ENCODE assay signal across 18 cellular contexts in the genomic region with DNA sequence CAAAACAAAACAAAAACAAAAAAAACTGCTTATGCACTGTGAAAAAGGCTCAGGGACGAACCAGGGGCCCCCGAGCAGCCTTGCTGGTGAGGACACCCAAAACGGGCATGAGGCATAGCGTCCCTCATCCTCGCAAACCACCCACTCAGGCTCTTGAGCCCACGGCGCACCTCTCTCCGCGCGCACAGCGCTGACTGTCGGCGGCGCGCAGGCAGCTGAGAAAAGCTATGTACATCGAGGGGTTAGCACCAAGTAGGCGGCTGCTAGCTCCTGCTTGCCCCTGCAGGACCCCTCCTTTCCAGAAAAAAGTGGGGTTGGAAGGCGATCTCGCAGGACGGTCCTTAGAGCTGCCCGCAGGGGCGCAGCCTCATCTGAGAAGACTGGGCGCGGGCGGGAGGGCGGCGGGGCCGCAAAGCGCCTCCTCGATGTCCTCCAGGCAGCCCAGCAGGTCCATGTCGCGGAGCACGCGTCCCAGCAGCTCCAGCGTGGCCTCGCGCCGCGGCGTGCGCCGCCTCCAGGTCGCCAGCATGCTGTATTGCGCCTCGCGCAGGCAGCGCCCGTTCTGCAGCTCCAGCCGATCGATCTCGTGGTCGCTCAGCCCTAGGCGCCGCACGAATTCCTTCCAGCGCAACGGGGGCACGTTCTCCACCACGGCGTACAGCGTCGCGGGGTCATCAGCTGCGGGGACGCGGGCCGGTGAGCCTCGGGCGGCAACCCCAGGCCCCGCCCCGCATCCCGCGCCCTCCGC. TPM values are rescaled to one million over a fixed set of nuclear protein-coding genes. Genes with fewer than 3 reads are reported as not detected.
A peak's percentile ranks its signal among the peaks of the same experiment; 100 is the strongest.
DNase-seq lines count a peak whose midpoint lies in the region; ATAC-seq and TF ChIP-seq lines count a peak whose summit lies in the region.
"Had no signal": no experiment of that assay in that cellular context is flagged by ENCODE, and none has a peak within 500 bp of the region (broad histone marks: within the 10 kb centered on the region; RNA-seq: fewer than 3 reads in every experiment).

No MANE protein-coding gene starts in this region.

- H4K20me1 ChIP-seq in GM23338 (replicated peaks; ENCODE audit: insufficient read depth): no peaks in the 10 kb centered on the region
- H4K20me1 ChIP-seq in MM.1S (ENCODE audit: insufficient read depth, low read length): no peaks in the 10 kb centered on the region

- no peak for TF ChIP-seq POLR2A in sigmoid colon (IDR thresholded peaks at IDR 0.05)

- DNase-seq in GM23338 (ENCODE audit: low spot score): peak; percentile 86
- DNase-seq in astrocyte of the hippocampus (ENCODE audit: low read depth, low spot score): peak; percentile 8
- no peak for DNase-seq in sigmoid colon
- no peak for DNase-seq in HEK293T (ENCODE audit: extremely low spot score)
- DNase-seq in activated gamma-delta T cell treated with Interleukin-2 at 50 U/mL for 16 hours: no peak
- DNase-seq in MM.1S: no peak
- DNase-seq: activated CD4-positive, alpha-beta T cell treated with anti-CD3 and anti-CD28 coated beads for 4 hours; activated T-cell treated with anti-CD3 and anti-CD28 coated beads, Interleukin-2, amount 50 U/mL, for 1 hour; CD4-positive, CD25-positive, alpha-beta regulatory T cell; islet precursor cell; NCI-H446 treated with DMSO at 0.1 percent for 48 hours; SIG-M5; T-helper 9 cell; thyroid gland had no signal

- H3K4me1 Mint-ChIP-seq in GM23338: peaks cover 55% of the 10 kb centered on the region

- intact Hi-C loops in sigmoid colon (cut with DNase I): loop anchor here (1.0 kb wide), 1 partner anchor 208 kb away; no protein-coding TSS in a partner anchor

- 91 to 93% methylated on average over 74 of the region's 74 CpGs for WGBS in sigmoid colon, 2 donors

- peak overlapping the region; percentile 39; the same call in 1 of the 2 replicates for H3K27ac ChIP-seq in GM23338 (ENCODE audit: low read depth)
- peak overlapping the region; percentile 93 to 98 (median 97) for H3K27ac ChIP-seq in sigmoid colon
- no peak overlapping the region for H3K27ac ChIP-seq in MM.1S (ENCODE audit: low read length)
- H3K27ac ChIP-seq: pancreas had no signal

- TF ChIP-seq CTCF in GM23338 (conservative IDR thresholded peaks at IDR 0.05; ENCODE audit: low read depth in 2 of 2): peak; percentile 18 to 48; a peak in 3 of 4 replicates
- no peak for TF ChIP-seq CTCF in sigmoid colon (IDR thresholded peaks at IDR 0.05)
- TF ChIP-seq CTCF in MM.1S (IDR thresholded peaks at IDR 0.05; ENCODE audit: low read length): no peak

- no peaks in the 10 kb centered on the region for H3K9me3 Mint-ChIP-seq in GM23338
- H3K9me3 Mint-ChIP-seq: CD4-positive, CD25-positive, alpha-beta regulatory T cell had no signal

- peaks cover 18% of the 10 kb centered on the region for H3K27me3 Mint-ChIP-seq in GM23338 (ENCODE audit: insufficient read depth, low read depth, poor library complexity)
- H3K27me3 Mint-ChIP-seq: CD4-positive, CD25-positive, alpha-beta regulatory T cell had no signal

- peaks cover 22% of the 10 kb centered on the region for H3F3A ChIP-seq in GM23338 (replicated peaks; ENCODE audit: low read depth)
- H3F3A ChIP-seq in MM.1S (ENCODE audit: insufficient read depth, low read length): no peaks in the 10 kb centered on the region; the same call in 1 of the 2 replicates

- peaks cover 61% of the 10 kb centered on the region for H3K36me3 Mint-ChIP-seq in GM23338 (ENCODE audit: low read depth)

- H2AFZ ChIP-seq in GM23338 (no peak overlapping the region), MM.1S (ENCODE audit: low read length) (no peak overlapping the region)

- H3K9me3 ChIP-seq in sigmoid colon: no peaks in the 10 kb centered on the region
- H3K9me3 ChIP-seq in MM.1S (replicated peaks; ENCODE audit: insufficient read depth, low read length): no peaks in the 10 kb centered on the region
- H3K9me3 ChIP-seq: adrenal gland, pancreas, thyroid gland had no signal

- H3K4me3 ChIP-seq in GM23338 (peak overlapping the region; percentile 57), sigmoid colon (no peak overlapping the region), MM.1S (ENCODE audit: low read length) (no peak overlapping the region)
- H3K4me3 ChIP-seq: adrenal gland, pancreas, thyroid gland had no signal

- peak; percentile 65 for ATAC-seq in GM23338
- ATAC-seq: HCT116, pancreas had no signal

- no peaks in the 10 kb centered on the region for H3K9me2 ChIP-seq in GM23338 (ENCODE audit: insufficient read depth)
- H3K9me2 ChIP-seq in MM.1S (replicated peaks; ENCODE audit: insufficient read depth, low read length): no peaks in the 10 kb centered on the region

- H3K4me1 ChIP-seq in GM23338 (ENCODE audit: insufficient read depth) (peaks cover 44% of the 10 kb centered on the region), sigmoid colon (peaks cover 0 to 81% (median 63%) of the 10 kb centered on the region in 4 donors), MM.1S (ENCODE audit: low read length) (peaks cover 21% of the 10 kb centered on the region; the same call in 1 of the 2 replicates)

- no peak overlapping the region; the same call in 2 of the 3 replicates for H3K4me3 Mint-ChIP-seq in GM23338
- H3K4me3 Mint-ChIP-seq: CD4-positive, CD25-positive, alpha-beta regulatory T cell had no signal

- H3K36me3 ChIP-seq in GM23338 (ENCODE audit: insufficient read depth) (peaks cover 14% of the 10 kb centered on the region; the same call in 1 of the 2 replicates), sigmoid colon (peaks cover 54 to 66% (median 61%) of the 10 kb centered on the region in 4 donors), MM.1S (replicated peaks; ENCODE audit: insufficient read depth, low read length) (peaks cover 9% of the 10 kb centered on the region; the same call in 1 of the 2 replicates)

- H3K4me2 ChIP-seq in GM23338 (peak overlapping the region; percentile 83), MM.1S (ENCODE audit: low read depth, low read length) (no peak overlapping the region)

- POLR2A ChIA-PET in HEK293T (lab: Yijun Ruan, JAX): no interaction called here

- CTCF ChIA-PET in HEK293T (lab: Yijun Ruan, JAX): interaction anchor here (0.5 kb wide), 1 partner anchor 229 kb away, joined by 3 read pairs; no protein-coding TSS in a partner anchor

- H3K79me2 ChIP-seq in GM23338 (replicated peaks; ENCODE audit: insufficient read depth): peaks cover 4% of the 10 kb centered on the region
- peaks cover 23% of the 10 kb centered on the region for H3K79me2 ChIP-seq in MM.1S (ENCODE audit: low read length)

- TF ChIP-seq EP300 in sigmoid colon (IDR thresholded peaks at IDR 0.05): no peak

- H3K27me3 ChIP-seq in GM23338 (ENCODE audit: insufficient read depth): peaks cover 3% of the 10 kb centered on the region; the same call in 1 of the 2 replicates
- no peaks in the 10 kb centered on the region for H3K27me3 ChIP-seq in sigmoid colon
- H3K27me3 ChIP-seq in MM.1S (replicated peaks; ENCODE audit: insufficient read depth, low read length): no peaks in the 10 kb centered on the region
- H3K27me3 ChIP-seq: adrenal gland, pancreas, thyroid gland had no signal

- no peak overlapping the region for H3K9ac ChIP-seq in MM.1S (ENCODE audit: low read length)

- no peak overlapping the region for H3K27ac Mint-ChIP-seq in GM23338

TF ChIP-seq in GM23338, 12 proteins besides CTCF, POLR2A, EP300 and RAD21 (continues in another document):
- TF ChIP-seq STAT1 (IDR thresholded peaks at IDR 0.05; ENCODE audit: unreplicated experiment) (no peak), CREB1 (CRISPR knock-in tag; IDR thresholded peaks at IDR 0.05; ENCODE audit: low read depth) (no peak)

TF ChIP-seq in HEK293T, 16 proteins besides CTCF, POLR2A, EP300 and RAD21 (continues in another document):
- TF ChIP-seq LEF1 (IDR thresholded peaks at IDR 0.05; ENCODE audit: borderline replicate concordance) (no peak), ARNT (IDR thresholded peaks at IDR 0.05) (no peak), FOXK2 (IDR thresholded peaks at IDR 0.05) (no peak), L3MBTL2 (conservative IDR thresholded peaks at IDR 0.05) (no peak), FOXA1 (IDR thresholded peaks at IDR 0.05) (no peak), HDGF (IDR thresholded peaks at IDR 0.05; ENCODE audit: borderline replicate concordance) (no peak), BHLHE40 (IDR thresholded peaks at IDR 0.05; ENCODE audit: borderline replicate concordance) (no peak), SP1 (IDR thresholded peaks at IDR 0.05) (no peak), TARDBP (IDR thresholded peaks at IDR 0.05) (no peak), NFRKB (IDR thresholded peaks at IDR 0.05) (no peak), CTBP1 (IDR thresholded peaks at IDR 0.05; ENCODE audit: borderline replicate concordance) (no peak), SUZ12 (IDR thresholded peaks at IDR 0.05) (no peak), FOXM1 (IDR thresholded peaks at IDR 0.05; ENCODE audit: borderline replicate concordance) (no peak), ZNF384 (IDR thresholded peaks at IDR 0.05) (no peak), ELF4 (IDR thresholded peaks at IDR 0.05) (no peak)

RNA-seq across cellular contexts. Expression of gene TNFRSF1A, which starts 12.8 kb away (rescaled TPM):
- 36.7 and 43.4 TPM in 2 replicates for total RNA-seq in GM23338 (2014; rRNA removed; shearing (Covaris generic))
- polyA plus RNA-seq in GM23338 (2016; fragmentation: Nextera tagmentation; extraction: Ambion mirVana) (24.3 and 28.5 TPM in 2 replicates), sigmoid colon (100 to 1,000 TPM in 1 of 3 donors, 10 to 100 TPM in 2; 31.7 to 107 (median 74.5) TPM)
- total RNA-seq in sigmoid colon: 100 to 1,000 TPM; 135 to 191 (median 176) TPM

RNA-seq across cellular contexts. Expression of gene PLEKHG6, which starts 18.6 kb away (rescaled TPM):
- total RNA-seq in GM23338 (2014; rRNA removed; shearing (Covaris generic)): 21.3 and 174 TPM in 2 replicates
- polyA plus RNA-seq in GM23338 (2016; fragmentation: Nextera tagmentation; extraction: Ambion mirVana): 15.7 and 18.0 TPM in 2 replicates
- 1 to 10 TPM in 1 of 4 donors, under 1 TPM in 1, not detected in 2; 0.99 to 2.5 TPM for total RNA-seq in sigmoid colon
- polyA plus RNA-seq in sigmoid colon: 100 to 1,000 TPM in 1 of 3 donors, 10 to 100 TPM in 2; 61.3 to 146 (median 93.6) TPM
- total RNA-seq: CD4-positive, CD25-positive, alpha-beta regulatory T cell; mononuclear cell had no signal

RNA-seq across cellular contexts. Expression of gene SCNN1A, which starts 46.2 kb away (rescaled TPM):
- total RNA-seq in GM23338 (2014; rRNA removed; shearing (Covaris generic)): 125 and 134 TPM in 2 replicates
- polyA plus RNA-seq in GM23338 (2016; fragmentation: Nextera tagmentation; extraction: Ambion mirVana) (34.0 and 37.1 TPM in 2 replicates), sigmoid colon (100 to 1,000 TPM in 1 of 3 donors, 10 to 100 TPM in 2; 51.1 to 169 (median 53.5) TPM)
- total RNA-seq in sigmoid colon: 1 to 10 TPM in 3 of 4 donors, under 1 TPM in 1; 0.82 to 7.2 (median 1.1) TPM

RNA-seq across cellular contexts. Expression of gene LTBR, which starts 54.8 kb away (rescaled TPM):
- total RNA-seq in GM23338 (2014; rRNA removed; shearing (Covaris generic)): 6.8 and 7.1 TPM in 2 replicates
- polyA plus RNA-seq in GM23338 (2016; fragmentation: Nextera tagmentation; extraction: Ambion mirVana) (6.1 and 10.5 TPM in 2 replicates), sigmoid colon (10 to 100 TPM; 36.3 to 85.2 (median 37.8) TPM)
- total RNA-seq in sigmoid colon: 100 to 1,000 TPM in 3 of 4 donors, 10 to 100 TPM in 1; 85.2 to 200 (median 125) TPM
- total RNA-seq: CD4-positive, CD25-positive, alpha-beta regulatory T cell had no signal

Comparison
In these comparisons a context has a peak if more than half of its experiments do, and no peak if none do; other contexts are left out.
1. DNase-seq: peak in GM23338 (single experiment) and astrocyte of the hippocampus (single experiment); none in sigmoid colon (single experiment), HEK293T (single experiment), activated gamma-delta T cell treated with Interleukin-2 at 50 U/mL for 16 hours (single experiment) and MM.1S (single experiment).
2. CTCF ChIP-seq: peak in GM23338 (2 of 2); none in sigmoid colon (0 of 4) and MM.1S (single experiment).
3. RNA of gene SCNN1A, which starts 46.2 kb away (total RNA-seq): 125 to 134 TPM in GM23338; 0.82 to 7.2 TPM in sigmoid colon; every median in the first group is over 10 times any median in the second.